Comparison of ENCODE assay signal across 8 cellular contexts in genomic region chr1:183842817-183843187, GRCh38. TPM values are rescaled to one million over a fixed set of nuclear protein-coding genes. Genes with fewer than 3 reads are reported as not detected.
A peak's percentile ranks its signal among the peaks of the same experiment; 100 is the strongest.
DNase-seq lines count a peak whose midpoint lies in the region; ATAC-seq and TF ChIP-seq lines count a peak whose summit lies in the region.

No MANE protein-coding gene starts in this region.

- no peaks in the 10 kb centered on the region for H3K27me3 ChIP-seq in OCI-LY3 (ENCODE audit: low read depth, low read length)

- H3K27me3 Mint-ChIP-seq in mesothelial cell of epicardium (ENCODE audit: low read depth) = no peaks in the 10 kb centered on the region

- H3K36me3 Mint-ChIP-seq in mesothelial cell of epicardium = peaks cover 20% of the 10 kb centered on the region

- no peaks in the 10 kb centered on the region for H4K20me1 ChIP-seq in OCI-LY3 (ENCODE audit: insufficient read depth, low read length)

- H3K36me3 ChIP-seq in OCI-LY3 (replicated peaks; ENCODE audit: low read depth, low read length) = no peaks in the 10 kb centered on the region

- peak overlapping the region; percentile 82 for H3K4me2 ChIP-seq in OCI-LY3 (ENCODE audit: low read length)

- H2AFZ ChIP-seq in OCI-LY3 (ENCODE audit: low read depth, low read length) = peak overlapping the region; percentile 28

- peak overlapping the region; percentile 40 for H3K4me3 Mint-ChIP-seq in mesothelial cell of epicardium

- peaks cover 57% of the 10 kb centered on the region for H3K4me1 Mint-ChIP-seq in mesothelial cell of epicardium

- no peak for DNase-seq in mesothelial cell of epicardium (ENCODE audit: low spot score in 2 of 2, unreplicated experiment in 2 of 2)
- DNase-seq in NCI-H146 treated with DMSO at 0.1 percent for 48 hours (lab: John Stamatoyannopoulos, UW; ENCODE audit: unreplicated experiment) = no peak
- no peak for DNase-seq in NCI-H1930 (lab: John Stamatoyannopoulos, UW)
- no peak for DNase-seq in activated CD4-positive, CD25-positive, alpha-beta regulatory T cell treated with anti-CD3 and anti-CD28 coated beads, Interleukin-2, amount 50 U/mL, for 72 hours
- DNase-seq in activated CD4-positive, alpha-beta T cell treated with anti-CD3 and anti-CD28 coated beads, Interleukin-2, amount 50 U/mL, for 4 hours = no peak

- TF ChIP-seq CTCF in OCI-LY3 (IDR thresholded peaks at IDR 0.05; ENCODE audit: low read depth, low read length) (no peak), mesothelial cell of epicardium (IDR thresholded peaks at IDR 0.05; ENCODE audit: unreplicated experiment) (no peak)

- peaks cover 24% of the 10 kb centered on the region for H3K4me1 ChIP-seq in OCI-LY3 (ENCODE audit: low read length)

- H3K9ac ChIP-seq in OCI-LY3 (ENCODE audit: low read length) = peak overlapping the region; percentile 43

- H3K9me3 ChIP-seq in OCI-LY3 (ENCODE audit: insufficient read depth, low read length) = no peaks in the 10 kb centered on the region

- peaks cover 6% of the 10 kb centered on the region for H3K9me3 Mint-ChIP-seq in mesothelial cell of epicardium

- ATAC-seq in GM18499 (IDR thresholded peaks at IDR 0.05; ENCODE audit: insufficient read depth, unreplicated experiment) = peak; percentile 28
- ATAC-seq in GM21619 (IDR thresholded peaks at IDR 0.05; ENCODE audit: unreplicated experiment) = peak; percentile 34

- H3K4me3 ChIP-seq in OCI-LY3 (ENCODE audit: low read length) = peak overlapping the region; percentile 65

- H3K27ac Mint-ChIP-seq in mesothelial cell of epicardium = peak overlapping the region; percentile 95

- peak overlapping the region; percentile 24 for H3K27ac ChIP-seq in OCI-LY3 (ENCODE audit: low read length)

- no peaks in the 10 kb centered on the region for H3K79me2 ChIP-seq in OCI-LY3 (ENCODE audit: low read length)

RNA-seq across cellular contexts. Expression of gene RGL1, which starts 37.9 kb away (rescaled TPM):
- 30.5 to 34.0 TPM (median 31.3 TPM) in 3 replicates for total RNA-seq in mesothelial cell of epicardium
